ENCODE assay signal across 23 cellular contexts in genomic region chr10:116802876-116803275, GRCh38. TPM values are rescaled to one million over a fixed set of nuclear protein-coding genes. Genes with fewer than 3 reads are reported as not detected.
DNase-seq lines count a peak whose midpoint lies in the region; ATAC-seq, FAIRE-seq and TF ChIP-seq lines count a peak whose summit lies in the region.
"Had no signal": no experiment of that assay in that cellular context is flagged by ENCODE, and none has a peak within 500 bp of the region (broad histone marks: within the 10 kb centered on the region; RNA-seq: fewer than 3 reads in every experiment).

No MANE protein-coding gene starts in this region.

- FAIRE-seq in HepG2 (lab: Jason Lieb, UNC) (no peak), H1 (lab: Jason Lieb, UNC) (no peak), frontal cortex (lab: Jason Lieb, UNC) (no peak)
- FAIRE-seq: A204.1, GM12878, GM19239 had no signal

- H3K4me1 ChIP-seq in HepG2 (ENCODE audit: insufficient read depth, low read length): no peaks in the 10 kb centered on the region
- H3K4me1 ChIP-seq in right lobe of liver: no peaks in the 10 kb centered on the region
- peaks cover 2 to 12% (median 9%) of the 10 kb centered on the region in 4 experiments; a peak in 6 of 7 replicates for H3K4me1 ChIP-seq in H1 (replicated peaks in 1 of 4; ENCODE audit: control insufficient read depth in 3 of 4, insufficient read depth in 4 of 4, low read length in 3 of 4)
- no peaks in the 10 kb centered on the region for H3K4me1 ChIP-seq in upper lobe of right lung
- H3K4me1 ChIP-seq: Caco-2 had no signal

- TF ChIP-seq EP300 in HepG2 (IDR thresholded peaks at IDR 0.05; ENCODE audit: low read depth in 2 of 2, low read length in 2 of 2): no peak
- TF ChIP-seq EP300 in HepG2 (CRISPR knock-in tag; IDR thresholded peaks at IDR 0.05; ENCODE audit: borderline replicate concordance): no peak
- TF ChIP-seq EP300 in H1 (IDR thresholded peaks at IDR 0.05; ENCODE audit: borderline replicate concordance in 1 of 2, low read depth in 2 of 2, low read length in 2 of 2): no peak

- no peaks in the 10 kb centered on the region for H3K9me3 ChIP-seq in HepG2 (ENCODE audit: low read length)
- H3K9me3 ChIP-seq in right lobe of liver: no peaks in the 10 kb centered on the region
- no peaks in the 10 kb centered on the region for H3K9me3 ChIP-seq in H1 (ENCODE audit: insufficient read depth in 2 of 2, low read depth in 1 of 2, low read length in 1 of 2)
- H3K9me3 ChIP-seq in upper lobe of right lung: no peaks in the 10 kb centered on the region
- H3K9me3 ChIP-seq: BLaER1, Caco-2 had no signal

- intact Hi-C loops in HepG2 (cut with micrococcal nuclease; ENCODE audit: unreplicated experiment): no loop called here
- intact Hi-C loops in right lobe of liver (cut with DNase I): no loop called here
- intact Hi-C loops in upper lobe of right lung (cut with DNase I): no loop called here

- no peak overlapping the region for H3K14ac ChIP-seq in H1 (ENCODE audit: insufficient read length)

- peaks cover 4 to 21% of the 10 kb centered on the region in 2 experiments; a peak in 3 of 5 replicates for H3K27me3 ChIP-seq in HepG2 (ENCODE audit: control insufficient read depth in 1 of 2, insufficient read depth in 2 of 2, low read length in 2 of 2)
- no peaks in the 10 kb centered on the region for H3K27me3 ChIP-seq in right lobe of liver
- peaks cover 0 to 8% (median 0%) of the 10 kb centered on the region in 4 experiments; a peak in 1 of 7 replicates for H3K27me3 ChIP-seq in H1 (replicated peaks in 1 of 4; ENCODE audit: control insufficient read depth in 3 of 4, extremely low read depth in 1 of 4, insufficient read depth in 3 of 4, low read length in 3 of 4)
- no peaks in the 10 kb centered on the region for H3K27me3 ChIP-seq in upper lobe of right lung
- H3K27me3 ChIP-seq: BLaER1 had no signal

- peak overlapping the region; percentile 2 for H4K91ac ChIP-seq in H1 (replicated peaks; ENCODE audit: insufficient read length, low read length)

- no peak overlapping the region for H4K5ac ChIP-seq in H1 (ENCODE audit: insufficient read length, low read depth, low read length)

- TF ChIP-seq CTCF in HepG2 (CRISPR knock-in tag; IDR thresholded peaks at IDR 0.05): no peak
- TF ChIP-seq CTCF in right lobe of liver (IDR thresholded peaks at IDR 0.05): no peak
- TF ChIP-seq CTCF in H1 (IDR thresholded peaks at IDR 0.05; ENCODE audit: control extremely low read depth in 1 of 3, insufficient read depth in 1 of 3, low read depth in 1 of 3, low read length in 3 of 3): no peak
- no peak for TF ChIP-seq CTCF in upper lobe of right lung (IDR thresholded peaks at IDR 0.05)

- POLR2A ChIA-PET in HepG2 (lab: Yijun Ruan, JAX): no interaction called here
- POLR2A ChIA-PET in H1 (lab: Charles Lee; ENCODE audit: partially characterized antibody): no interaction called here

- no peak overlapping the region; the same call in 1 of the 2 replicates for H3K18ac ChIP-seq in H1 (ENCODE audit: extremely low read depth, low read length)

- H3K79me2 ChIP-seq in HepG2 (ENCODE audit: insufficient read depth, low read length): no peaks in the 10 kb centered on the region
- H3K79me2 ChIP-seq in H1 (ENCODE audit: control insufficient read depth in 1 of 2, insufficient read depth in 2 of 2, low read length in 2 of 2): no peaks in the 10 kb centered on the region

- H3K36me3 ChIP-seq in HepG2 (replicated peaks in 1 of 2; ENCODE audit: control insufficient read depth in 1 of 2, insufficient read depth in 2 of 2, low read length in 2 of 2) (no peaks in the 10 kb centered on the region), right lobe of liver (no peaks in the 10 kb centered on the region), H1 (ENCODE audit: control insufficient read depth in 2 of 4, insufficient read depth in 4 of 4, low read length in 3 of 4) (no peaks in the 10 kb centered on the region), upper lobe of right lung (no peaks in the 10 kb centered on the region)
- H3K36me3 ChIP-seq: BLaER1 had no signal

- H3K4me2 ChIP-seq in HepG2 (ENCODE audit: low read depth, low read length): peak overlapping the region; percentile 7; the same call in 1 of the 2 replicates
- no peak overlapping the region for H3K4me2 ChIP-seq in H1 (ENCODE audit: insufficient read depth in 1 of 2, low read depth in 2 of 2, low read length in 2 of 2)
- H3K4me2 ChIP-seq: BLaER1 had no signal

- peak overlapping the region; percentile 63; the same call in 1 of the 2 replicates for H4K8ac ChIP-seq in H1 (ENCODE audit: extremely low read depth, insufficient read depth, low read length)

- no peak for TF ChIP-seq POLR2A in HepG2 (IDR thresholded peaks at IDR 0.05; ENCODE audit: insufficient read depth in 1 of 2, low read depth in 2 of 2, low read length in 2 of 2)
- no peak for TF ChIP-seq POLR2A in right lobe of liver (IDR thresholded peaks at IDR 0.05)
- no peak for TF ChIP-seq POLR2A in H1 (IDR thresholded peaks at IDR 0.05; ENCODE audit: control extremely low read depth in 1 of 2, low read depth in 2 of 2, low read length in 2 of 2)

- H3K79me1 ChIP-seq in H1 (ENCODE audit: low read depth, low read length): no peaks in the 10 kb centered on the region

- peak overlapping the region; percentile 41; the same call in 1 of the 2 replicates for H2BK20ac ChIP-seq in H1 (ENCODE audit: low read length)

- no peak overlapping the region for H3K4me3 ChIP-seq in HepG2 (replicated peaks in 1 of 3; ENCODE audit: insufficient read depth in 1 of 3, low read depth in 2 of 3, low read length in 3 of 3)
- no peak overlapping the region for H3K4me3 ChIP-seq in right lobe of liver
- H3K4me3 ChIP-seq in H1 (ENCODE audit: extremely low read depth in 1 of 4, insufficient read depth in 2 of 4, low read depth in 3 of 4, low read length in 4 of 4): no peak overlapping the region
- no peak overlapping the region for H3K4me3 ChIP-seq in upper lobe of right lung
- H3K4me3 ChIP-seq: BLaER1, GM12878, GM23248 had no signal

- H2BK15ac ChIP-seq in H1 (ENCODE audit: low read length): peak overlapping the region; percentile 97; the same call in 1 of the 2 replicates

- in situ Hi-C loops in HepG2 (cut with HindIII; ENCODE audit: extremely low pct_ligation_motif_present, low pct_unique_long_range_greater_than_20kb): no loop called here

- no peak overlapping the region for H3K4ac ChIP-seq in H1 (replicated peaks; ENCODE audit: insufficient read length, low read depth, low read length)

- no peak overlapping the region for H2BK5ac ChIP-seq in H1 (ENCODE audit: low read depth, low read length)

- H3K27ac ChIP-seq in HepG2 (ENCODE audit: extremely low read length, insufficient read depth, low read length) (no peak overlapping the region), right lobe of liver (no peak overlapping the region), H1 (ENCODE audit: low read depth, low read length) (no peak overlapping the region), upper lobe of right lung (no peak overlapping the region)
- H3K27ac ChIP-seq: 22Rv1, BLaER1, C4-2B, GM23248 had no signal

- H2AFZ ChIP-seq in HepG2 (ENCODE audit: low read length) (no peak overlapping the region), H1 (ENCODE audit: low read length) (no peak overlapping the region)
- H2AFZ ChIP-seq: GM23248 had no signal

- no peak overlapping the region; the same call in 1 of the 2 replicates for H2AK5ac ChIP-seq in H1 (ENCODE audit: low read depth, low read length)

- TF ChIP-seq RAD21 in HepG2 (CRISPR knock-in tag; IDR thresholded peaks at IDR 0.05) (no peak), H1 (IDR thresholded peaks at IDR 0.05 in 1 of 2, conservative IDR thresholded peaks at IDR 0.05 in 1 of 2; ENCODE audit: low read depth in 2 of 2, low read length in 2 of 2) (no peak)

- no peak overlapping the region for H2BK120ac ChIP-seq in H1 (replicated peaks; ENCODE audit: low read depth, low read length)

- CTCF ChIA-PET in HepG2 (lab: Yijun Ruan, JAX; ENCODE audit: low intra/inter-chr PET ratio, low total read pairs): no interaction called here
- CTCF ChIA-PET in H1 (lab: Charles Lee; ENCODE audit: partially characterized antibody): interaction anchor here (0.6 to 28.3 kb wide), 9 partner anchors 10 to 367 kb away, joined by 3 to 531 read pairs (median 4); no protein-coding TSS in a partner anchor

- no peaks in the 10 kb centered on the region for H4K20me1 ChIP-seq in HepG2 (ENCODE audit: insufficient read depth, low read length)
- no peaks in the 10 kb centered on the region for H4K20me1 ChIP-seq in H1 (replicated peaks in 1 of 2; ENCODE audit: control insufficient read depth in 1 of 2, insufficient read depth in 2 of 2, low read length in 2 of 2)
- H4K20me1 ChIP-seq: BLaER1 had no signal

- no peaks in the 10 kb centered on the region for H3K23me2 ChIP-seq in H1 (ENCODE audit: low read depth, low read length)

- no peak overlapping the region for H3K23ac ChIP-seq in H1 (ENCODE audit: insufficient read length)

- peak overlapping the region; percentile 78 for H2BK12ac ChIP-seq in H1 (ENCODE audit: low read depth, low read length)

- H3K9ac ChIP-seq in HepG2 (ENCODE audit: insufficient read depth, low read depth, low read length) (no peak overlapping the region), H1 (replicated peaks in 1 of 4; ENCODE audit: extremely low read depth in 1 of 4, low read depth in 3 of 4, low read length in 3 of 4) (no peak overlapping the region)
- H3K9ac ChIP-seq: BLaER1, GM23248 had no signal

- BruUV-seq in HepG2 (replicated peaks; lab: Mats Ljungman, UMichigan): no TSS peak

- no peak overlapping the region for H3K56ac ChIP-seq in H1 (replicated peaks; ENCODE audit: insufficient read length, low read depth, low read length)

- ATAC-seq in HepG2 (no peak), right lobe of liver (no peak), upper lobe of right lung (no peak)
- ATAC-seq: CD8-positive, alpha-beta T cell; GM12878 had no signal

- 58% methylated on average over 19 of the region's 19 CpGs for WGBS in HepG2 (ENCODE audit: low lambda C conversion rate)
- WGBS in right lobe of liver (ENCODE audit: insufficient coverage, low coverage, low lambda C conversion rate, missing lambda C conversion rate): 75% methylated on average over 18 of the region's 19 CpGs
- WGBS in H1 (ENCODE audit: extremely low coverage in 1 of 2, insufficient coverage in 1 of 2, insufficient read length in 1 of 2, insufficient replicate concordance in 2 of 2, low coverage in 1 of 2, low lambda C conversion rate in 2 of 2, missing lambda C conversion rate in 1 of 2), 2 experiments: 93% methylated on average over 19 of the region's 19 CpGs; no CpG with 5 or more reads in 1 of the 2 experiments

- DNase-seq in HepG2 (ENCODE audit: low spot score) (no peak), right lobe of liver (no peak), H1 (ENCODE audit: low read depth in 1 of 2, low spot score in 2 of 2) (no peak), myocyte (ENCODE audit: low read depth) (peak; percentile 25), upper lobe of right lung (peak; percentile 39), frontal cortex (ENCODE audit: low spot score in 2 of 2) (no peak), NCI-H2227 (lab: John Stamatoyannopoulos, UW; ENCODE audit: unreplicated experiment) (no peak)
- no peak for DNase-seq in activated CD4-positive, CD25-positive, alpha-beta regulatory T cell (lab: John Stamatoyannopoulos, UW)
- DNase-seq: Caco-2; CD4-positive, CD25-positive, alpha-beta regulatory T cell; CD8-positive, alpha-beta T cell; DMS153; DND-41; GDM1; GM23248; H9; HFFc6 had no signal

RNA-seq across cellular contexts. Expression of gene ENO4, which starts 46.4 kb away (rescaled TPM):
- not detected in 2 replicates for total RNA-seq in HepG2 (2016; rRNA removed; fragmentation: Illumina TruSeq; extraction: Trizol)
- not detected in 2 replicates for total RNA-seq in HepG2 (2016; cell fraction: cytosol; rRNA removed; fragmentation: Illumina TruSeq; extraction: Trizol; ENCODE audit: low read depth)
- not detected in 2 replicates for total RNA-seq in HepG2 (2016; cell fraction: insoluble cytoplasmic fraction; rRNA removed; fragmentation: Illumina TruSeq; extraction: Trizol)
- total RNA-seq in HepG2 (2016; cell fraction: membrane; rRNA removed; fragmentation: Illumina TruSeq; extraction: Trizol): not detected in 2 replicates
- total RNA-seq in HepG2 (2016; cell fraction: nucleus; rRNA removed; fragmentation: Illumina TruSeq; extraction: Trizol): not detected in 2 replicates
- not detected in 2 replicates for polyA plus RNA-seq in HepG2 (2011; rRNA removed)
- polyA plus RNA-seq in HepG2 (2011; cell fraction: cytosol; rRNA removed): not detected in 2 replicates
- not detected in 2 replicates for polyA plus RNA-seq in HepG2 (2011; cell fraction: nucleus; rRNA removed)
- polyA plus RNA-seq in HepG2 (2012): 0.21 TPM in 1 of 2 replicates, not detected in the other
- not detected in 2 replicates for polyA plus RNA-seq in HepG2 (2016; cell fraction: cytosol; fragmentation: Illumina TruSeq; extraction: Trizol; ENCODE audit: low read depth)
- polyA plus RNA-seq in HepG2 (2016; cell fraction: insoluble cytoplasmic fraction; fragmentation: Illumina TruSeq; extraction: Trizol; ENCODE audit: low read depth): not detected in 2 replicates
- not detected in 2 replicates for polyA plus RNA-seq in HepG2 (2016; cell fraction: membrane; fragmentation: Illumina TruSeq; extraction: Trizol; ENCODE audit: low read depth)
- not detected in 2 replicates for polyA plus RNA-seq in HepG2 (2016; cell fraction: nucleus; fragmentation: Illumina TruSeq; extraction: Trizol; ENCODE audit: insufficient read depth, low read depth)
- not detected in 2 replicates for polyA minus RNA-seq in HepG2 (2011; rRNA and poly(A)+ RNA removed; ENCODE audit: low replicate concordance)
- polyA minus RNA-seq in HepG2 (2011; cell fraction: cytosol; rRNA and poly(A)+ RNA removed): not detected in 2 replicates
- not detected in 2 replicates for polyA minus RNA-seq in HepG2 (2011; cell fraction: nucleus; rRNA and poly(A)+ RNA removed)
- total RNA-seq in right lobe of liver: not detected
- total RNA-seq in H1 (2021; fragmentation: NEBNext Ultra II Directional; extraction: Animal tissue kit (Norgen Biotek cat#: 25700)): 0.21 TPM in 1 of 2 replicates, not detected in the other
- 0.33 and 0.77 TPM in 2 replicates for polyA plus RNA-seq in H1 (2011; rRNA removed)
- polyA plus RNA-seq in H1 (2011; cell fraction: cytosol; rRNA removed): 0.54 TPM
- 1.5 TPM for polyA plus RNA-seq in H1 (2011; cell fraction: nucleus; rRNA removed)
- polyA plus RNA-seq in H1 (2012, experiment 1 of 2): 0.46 to 1.9 TPM (median 1.0 TPM) in 4 replicates
- 0.09 TPM for polyA plus RNA-seq in H1 (2012, experiment 2 of 2)
- polyA plus RNA-seq in H1 (2013, experiment 1 of 2): 0.20 TPM
- 0.50 TPM for polyA plus RNA-seq in H1 (2013, experiment 2 of 2)
- 0.80 TPM in 1 of 2 replicates, not detected in the other for polyA minus RNA-seq in H1 (2011; rRNA and poly(A)+ RNA removed)
- not detected for polyA minus RNA-seq in H1 (2011; cell fraction: cytosol; rRNA and poly(A)+ RNA removed)
- polyA minus RNA-seq in H1 (2011; cell fraction: nucleus; rRNA and poly(A)+ RNA removed): 0.30 TPM
- 0.19 TPM in 1 of 2 replicates, not detected in the other for total RNA-seq in myocyte
- polyA plus RNA-seq in myocyte (2012): 0.26 TPM
- not detected for total RNA-seq in upper lobe of right lung
- total RNA-seq in frontal cortex: 1.2 TPM
- total RNA-seq: Caco-2; CD4-positive, CD25-positive, alpha-beta regulatory T cell; CD8-positive, alpha-beta T cell; GM12878; HFFc6 had no signal
- polyA plus RNA-seq: CD4-positive, CD25-positive, alpha-beta regulatory T cell had no signal

Comparison
In these comparisons a context has a peak if more than half of its experiments do, and no peak if none do; other contexts are left out.
1. DNase-seq: peak in myocyte (single experiment) and upper lobe of right lung (single experiment); none in HepG2 (single experiment), right lobe of liver (0 of 3), H1 (0 of 2), frontal cortex (0 of 2), NCI-H2227 (single experiment) and activated CD4-positive, CD25-positive, alpha-beta regulatory T cell (0 of 4).